14 cellular contexts compared by ENCODE assay signal in the genomic region with DNA sequence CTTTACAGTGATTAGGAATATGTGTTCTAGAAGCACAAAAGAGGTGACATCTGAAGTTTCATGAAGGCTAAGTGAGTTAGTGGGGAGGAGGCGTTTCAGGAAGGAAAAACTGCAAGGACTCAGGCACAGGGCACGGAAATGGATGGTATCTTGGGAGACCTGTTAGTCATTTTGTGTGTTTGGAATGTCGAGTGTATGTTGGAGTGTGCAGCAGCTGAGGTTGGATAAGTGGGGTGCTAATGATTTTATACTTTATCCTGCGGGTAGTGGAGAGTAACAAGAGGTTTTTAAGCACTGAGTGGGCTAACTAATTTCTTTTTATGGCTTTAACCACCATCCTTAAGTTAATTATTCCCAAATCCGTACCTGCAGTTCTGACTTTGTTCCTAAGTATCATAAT.
"Had no signal": no experiment of that assay in that cellular context is flagged by ENCODE, and none has a peak within 500 bp of the region (broad histone marks: within the 10 kb centered on the region; RNA-seq: fewer than 3 reads in every experiment).

No MANE protein-coding gene starts in this region.

- H3K27me3 ChIP-seq: brain microvascular endothelial cell, esophagus squamous epithelium had no signal

- DNase-seq: activated CD4-positive, alpha-beta T cell treated with anti-CD3 and anti-CD28 coated beads, Interleukin-2, amount 10 ng/mL, durations not matched to agents 7 days and 5 days; activated CD4-positive, CD25-positive, alpha-beta regulatory T cell; activated CD8-positive, alpha-beta memory T cell treated with anti-CD3 and anti-CD28 coated beads for 24 hours; activated naive CD4-positive, alpha-beta T cell; activated naive CD8-positive, alpha-beta T cell treated with anti-CD3 and anti-CD28 coated beads, Interleukin-2, amount 10 ng/mL, durations not matched to agents 7 days and 5 days; anterior cingulate cortex; brain microvascular endothelial cell; cortex of kidney; effector CD4-positive, alpha-beta T cell; esophagus squamous epithelium; kidney glomerular epithelial cell; midbrain; stimulated activated naive CD8-positive, alpha-beta T cell treated with anti-CD3 and anti-CD28 coated beads, Interleukin-15, Interleukin-2, amounts not matched to agents 100 U/mL and 50 U/mL, for 24 hours had no signal

- H3K27ac ChIP-seq: brain microvascular endothelial cell, esophagus squamous epithelium, prostate gland had no signal

- H3K4me1 ChIP-seq: esophagus squamous epithelium, prostate gland had no signal

- H3K9me3 ChIP-seq: esophagus squamous epithelium, prostate gland had no signal

- H3K4me3 ChIP-seq: esophagus squamous epithelium, prostate gland had no signal

- H3K36me3 ChIP-seq: brain microvascular endothelial cell, esophagus squamous epithelium, prostate gland had no signal
